ENCODE assay signal across 13 cellular contexts in genomic region chr3:169923189-169923588, GRCh38. TPM values are rescaled to one million over a fixed set of nuclear protein-coding genes. Genes with fewer than 3 reads are reported as not detected.
DNase-seq lines count a peak whose midpoint lies in the region; ATAC-seq and TF ChIP-seq lines count a peak whose summit lies in the region.
"Had no signal": no experiment of that assay in that cellular context is flagged by ENCODE, and none has a peak within 500 bp of the region (broad histone marks: within the 10 kb centered on the region; RNA-seq: fewer than 3 reads in every experiment).

No MANE protein-coding gene starts in this region.

- no peak overlapping the region for H3K27ac ChIP-seq in OCI-LY7 (ENCODE audit: low read depth, low read length, poor library complexity, severe bottlenecking)
- H3K27ac ChIP-seq in CD4-positive, alpha-beta T cell (ENCODE audit: low read depth, low read length): no peak overlapping the region
- H3K27ac ChIP-seq: esophagus muscularis mucosa, suprapubic skin had no signal

- H3K36me3 Mint-ChIP-seq in CD4-positive, alpha-beta T cell (ENCODE audit: low read depth): no peaks in the 10 kb centered on the region
- H3K36me3 Mint-ChIP-seq: memory B cell had no signal

- POLR2A ChIA-PET in OCI-LY7 (lab: Charles Lee): interaction anchor here (0.5 to 1.6 kb wide), 4 partner anchors 8 to 1398 kb away, joined by 3 to 7 read pairs (median 6); partner anchors contain the start of gene SAMD7
- POLR2A ChIA-PET in CD4-positive, alpha-beta T cell (lab: Charles Lee): no interaction called here

- no peaks in the 10 kb centered on the region for H4K20me1 ChIP-seq in OCI-LY7 (ENCODE audit: insufficient read depth, low read length)

- no TSS peak for BruUV-seq in OCI-LY7 (replicated peaks; lab: Mats Ljungman, UMichigan)

- H3K79me2 ChIP-seq in OCI-LY7 (ENCODE audit: insufficient read depth, low read depth, low read length): no peaks in the 10 kb centered on the region

- peaks cover 4% of the 10 kb centered on the region for H3K4me1 ChIP-seq in OCI-LY7 (ENCODE audit: insufficient read depth, low read length, poor library complexity, severe bottlenecking)
- H3K4me1 ChIP-seq: suprapubic skin had no signal

- H3K4me3 ChIP-seq in LNCaP clone FGC (ENCODE audit: low read depth, low read length) (no peak overlapping the region), OCI-LY7 (ENCODE audit: low read depth, low read length, poor library complexity, severe bottlenecking) (no peak overlapping the region), retinal pigment epithelial cell (ENCODE audit: low read length) (no peak overlapping the region)
- H3K4me3 ChIP-seq: esophagus muscularis mucosa, suprapubic skin had no signal

- H3K27me3 ChIP-seq in CD4-positive, alpha-beta T cell (ENCODE audit: control insufficient read depth, insufficient read depth, low read length): no peaks in the 10 kb centered on the region
- H3K27me3 ChIP-seq: esophagus muscularis mucosa, suprapubic skin had no signal

- no peak overlapping the region for H3K4me2 ChIP-seq in OCI-LY7 (ENCODE audit: low read length)

- H3K27ac Mint-ChIP-seq in CD4-positive, alpha-beta T cell: no peak overlapping the region
- H3K27ac Mint-ChIP-seq: memory B cell, progenitor cell of endocrine pancreas had no signal

- H3K4me3 Mint-ChIP-seq in CD4-positive, alpha-beta T cell: no peak overlapping the region
- H3K4me3 Mint-ChIP-seq: memory B cell had no signal

- no peaks in the 10 kb centered on the region for H3K9me2 ChIP-seq in OCI-LY7 (ENCODE audit: insufficient read depth, low read length)

- no peaks in the 10 kb centered on the region for H3K9me3 ChIP-seq in OCI-LY7 (ENCODE audit: low read length)
- H3K9me3 ChIP-seq in CD4-positive, alpha-beta T cell (ENCODE audit: control insufficient read depth, low read length): no peaks in the 10 kb centered on the region
- H3K9me3 ChIP-seq: esophagus muscularis mucosa, suprapubic skin had no signal

- peak; percentile 76 for DNase-seq in LNCaP clone FGC (ENCODE audit: low read depth)
- DNase-seq in OCI-LY7 (ENCODE audit: low spot score): no peak
- peak; percentile 26 for DNase-seq in fibroblast of the conjunctiva (ENCODE audit: low read depth)
- DNase-seq in retinal pigment epithelial cell (ENCODE audit: low read depth): peak; percentile 17
- DNase-seq in CD4-positive, alpha-beta T cell: no peak
- no peak for DNase-seq in NCI-H526 treated with DMSO at 0.1 percent for 48 hours (lab: John Stamatoyannopoulos, UW)

- intact Hi-C loops in OCI-LY7 (cut with micrococcal nuclease; ENCODE audit: unreplicated experiment): no loop called here
- intact Hi-C loops in CD4-positive, alpha-beta T cell (cut with DNase I, micrococcal nuclease): no loop called here

- no peak for ATAC-seq in GM18867 (IDR thresholded peaks at IDR 0.05; ENCODE audit: unreplicated experiment)
- no peak for ATAC-seq in CD4-positive, alpha-beta T cell (ENCODE audit: poor library complexity)
- no peak for ATAC-seq in GM19397 (IDR thresholded peaks at IDR 0.05; ENCODE audit: unreplicated experiment)

- no peaks in the 10 kb centered on the region for H3K36me3 ChIP-seq in OCI-LY7 (ENCODE audit: insufficient read depth, low read length)
- H3K36me3 ChIP-seq: esophagus muscularis mucosa, suprapubic skin had no signal

- H3K27me3 Mint-ChIP-seq in CD4-positive, alpha-beta T cell: no peaks in the 10 kb centered on the region
- H3K27me3 Mint-ChIP-seq: memory B cell, progenitor cell of endocrine pancreas had no signal

- H3K9me3 Mint-ChIP-seq in CD4-positive, alpha-beta T cell: no peaks in the 10 kb centered on the region

- no peak for TF ChIP-seq CTCF in LNCaP clone FGC (IDR thresholded peaks at IDR 0.05; ENCODE audit: control insufficient read depth, extremely low read depth, insufficient read depth)
- no peak for TF ChIP-seq CTCF in OCI-LY7 (conservative IDR thresholded peaks at IDR 0.05; ENCODE audit: low read length)
- TF ChIP-seq CTCF in retinal pigment epithelial cell (conservative IDR thresholded peaks at IDR 0.05; ENCODE audit: low read depth, low read length): no peak
- TF ChIP-seq CTCF in CD4-positive, alpha-beta T cell (IDR thresholded peaks at IDR 0.05): no peak

- CTCF ChIA-PET in OCI-LY7 (lab: Charles Lee; ENCODE audit: unreplicated experiment): no interaction called here
- CTCF ChIA-PET in CD4-positive, alpha-beta T cell (lab: Charles Lee): no interaction called here

- no peaks in the 10 kb centered on the region for H3K4me1 Mint-ChIP-seq in CD4-positive, alpha-beta T cell (ENCODE audit: low read depth)
- H3K4me1 Mint-ChIP-seq: memory B cell had no signal

- peak overlapping the region; percentile 20; the same call in 1 of the 2 replicates for H2AFZ ChIP-seq in OCI-LY7 (ENCODE audit: low read length)

RNA-seq across cellular contexts. Expression of gene SAMD7, which starts 11.8 kb away (rescaled TPM):
- total RNA-seq in OCI-LY7 (2014; rRNA removed; shearing (Covaris generic)): 0.23 and 1.1 TPM in 2 replicates
- 0.93 and 0.96 TPM in 2 replicates for total RNA-seq in OCI-LY7 (2022)
- total RNA-seq in CD4-positive, alpha-beta T cell: not detected
- total RNA-seq: esophagus muscularis mucosa, HT1080, progenitor cell of endocrine pancreas, suprapubic skin had no signal

RNA-seq across cellular contexts. Expression of gene SEC62, which starts 43.4 kb away (rescaled TPM):
- total RNA-seq in OCI-LY7 (2014; rRNA removed; shearing (Covaris generic)): 64.5 and 77.4 TPM in 2 replicates
- total RNA-seq in OCI-LY7 (2022): 163 and 176 TPM in 2 replicates
- 100 to 1,000 TPM; 113 to 117 TPM for total RNA-seq in CD4-positive, alpha-beta T cell

RNA-seq across cellular contexts. Expression of gene LRRC31, which starts 53.5 kb away (rescaled TPM):
- not detected in 2 replicates for total RNA-seq in OCI-LY7 (2014; rRNA removed; shearing (Covaris generic))
- total RNA-seq in OCI-LY7 (2022): not detected in 2 replicates
- total RNA-seq in CD4-positive, alpha-beta T cell: not detected
- total RNA-seq: esophagus muscularis mucosa, HT1080 had no signal

Comparison
In these comparisons a context has a peak if more than half of its experiments do, and no peak if none do; other contexts are left out.
1. DNase-seq: peak in LNCaP clone FGC (single experiment), fibroblast of the conjunctiva (single experiment) and retinal pigment epithelial cell (single experiment); none in OCI-LY7 (single experiment), CD4-positive, alpha-beta T cell (0 of 10) and NCI-H526 treated with DMSO at 0.1 percent for 48 hours (single experiment).